In the genomic region with DNA sequence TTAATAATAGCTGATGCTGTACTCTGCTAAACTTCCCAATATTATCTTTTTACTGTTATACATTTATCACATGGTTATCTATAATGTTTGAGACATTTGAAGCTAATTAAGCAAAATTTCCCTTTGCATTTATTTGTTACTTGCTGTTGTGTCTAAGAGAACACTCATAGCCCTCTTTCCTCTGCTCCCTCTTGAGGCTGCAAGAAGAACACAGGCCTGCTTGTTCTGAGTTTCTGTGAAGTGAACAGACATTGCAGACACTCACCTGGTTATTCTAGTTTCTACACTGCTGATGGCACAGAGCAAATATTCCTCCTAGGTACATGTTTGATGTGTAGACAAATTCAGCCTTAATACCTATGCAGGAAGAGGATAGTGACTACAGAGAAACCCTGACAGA, we compare ENCODE assay signal across 10 cellular contexts.
DNase-seq lines count a peak whose midpoint lies in the region; ATAC-seq and TF ChIP-seq lines count a peak whose summit lies in the region.
"Had no signal": no experiment of that assay in that cellular context is flagged by ENCODE, and none has a peak within 500 bp of the region (broad histone marks: within the 10 kb centered on the region; RNA-seq: fewer than 3 reads in every experiment).

No MANE protein-coding gene starts in this region.

- no peak for DNase-seq in GM12864 (ENCODE audit: low read depth)
- peak; percentile 36 for DNase-seq in NCI-H82 (lab: John Stamatoyannopoulos, UW)
- peak; percentile 10 for DNase-seq in dermis blood vessel endothelial cell
- DNase-seq in nephron progenitor cell: no peak
- DNase-seq in stimulated activated CD4-positive, alpha-beta T cell treated with anti-CD3 and anti-CD28 coated beads, Interleukin-4, amount 100 ng/mL, for 1 hour: no peak
- DNase-seq in GOT3 (lab: John Stamatoyannopoulos, UW): no peak
- no peak for DNase-seq in stimulated activated CD4-positive, alpha-beta T cell treated with anti-CD3 and anti-CD28 coated beads, Interleukin-4, amount 100 ng/mL, for 24 hours
- DNase-seq: activated B cell treated with CpG ODN at 0.5 μM for 24 hours, NCI-H2029 had no signal

- no peak overlapping the region for H3K27ac Mint-ChIP-seq in nephron progenitor cell
- H3K27ac Mint-ChIP-seq: activated B cell treated with CpG ODN at 0.5 μM for 24 hours had no signal

- no peaks in the 10 kb centered on the region for H3K27me3 Mint-ChIP-seq in nephron progenitor cell (ENCODE audit: low read depth, poor library complexity)
- H3K27me3 Mint-ChIP-seq: activated B cell treated with CpG ODN at 0.5 μM for 24 hours had no signal

- H3K4me3 Mint-ChIP-seq in nephron progenitor cell: no peak overlapping the region
- H3K4me3 Mint-ChIP-seq: activated B cell treated with CpG ODN at 0.5 μM for 24 hours had no signal

- peaks cover 6% of the 10 kb centered on the region for H3K4me1 Mint-ChIP-seq in nephron progenitor cell
- H3K4me1 Mint-ChIP-seq: activated B cell treated with CpG ODN at 0.5 μM for 24 hours had no signal

- H3K9me3 Mint-ChIP-seq in nephron progenitor cell: peaks cover 11% of the 10 kb centered on the region

- ATAC-seq in GM18520 (IDR thresholded peaks at IDR 0.05; ENCODE audit: unreplicated experiment): no peak

- no peak overlapping the region for H3K4me3 ChIP-seq in GM12864 (ENCODE audit: low read depth, low read length)

- H3K36me3 Mint-ChIP-seq in nephron progenitor cell (ENCODE audit: low read depth): no peaks in the 10 kb centered on the region

- peak; percentile 7 for TF ChIP-seq CTCF in GM12864 (IDR thresholded peaks at IDR 0.05; ENCODE audit: low read depth, low read length, missing control alignments)
- peak; percentile 28 for TF ChIP-seq CTCF in nephron progenitor cell (IDR thresholded peaks at IDR 0.05)

Comparison
In these comparisons a context has a peak if more than half of its experiments do, and no peak if none do; other contexts are left out.
1. DNase-seq: peak in NCI-H82 (single experiment) and dermis blood vessel endothelial cell (single experiment); none in GM12864 (single experiment), nephron progenitor cell (single experiment), stimulated activated CD4-positive, alpha-beta T cell treated with anti-CD3 and anti-CD28 coated beads, Interleukin-4, amount 100 ng/mL, for 1 hour (single experiment), GOT3 (single experiment) and stimulated activated CD4-positive, alpha-beta T cell treated with anti-CD3 and anti-CD28 coated beads, Interleukin-4, amount 100 ng/mL, for 24 hours (single experiment).